1 cellular context compared by ENCODE assay signal in the genomic region with DNA sequence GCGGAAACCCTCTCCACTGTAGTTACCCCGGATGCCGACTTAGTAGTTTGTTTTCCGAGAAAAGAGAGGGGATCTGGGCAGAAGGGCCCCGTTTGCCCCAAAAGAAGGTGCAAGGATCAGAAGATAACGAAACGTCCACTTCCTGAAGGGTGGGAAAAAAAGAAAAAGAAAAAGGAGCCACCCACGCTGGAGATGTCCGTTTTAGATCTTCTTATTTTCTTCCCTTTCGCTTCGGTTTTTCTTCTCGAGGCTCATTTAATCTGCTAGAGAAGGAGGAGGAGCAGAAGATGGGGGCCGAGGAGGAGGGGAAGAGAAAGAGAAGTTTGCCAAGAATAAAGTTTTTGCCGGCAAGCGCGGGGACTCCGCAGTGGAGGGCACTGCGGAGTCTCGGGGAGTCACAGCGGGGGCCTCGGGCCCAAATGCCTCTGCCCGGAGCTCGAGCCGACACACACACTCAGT.
TF ChIP-seq lines count a peak whose summit lies in the region.

No MANE protein-coding gene starts in this region.

TF ChIP-seq in K562, 482 proteins besides CTCF, POLR2A, EP300 and RAD21 (continued from another document):
- TF ChIP-seq, protein P1, sequence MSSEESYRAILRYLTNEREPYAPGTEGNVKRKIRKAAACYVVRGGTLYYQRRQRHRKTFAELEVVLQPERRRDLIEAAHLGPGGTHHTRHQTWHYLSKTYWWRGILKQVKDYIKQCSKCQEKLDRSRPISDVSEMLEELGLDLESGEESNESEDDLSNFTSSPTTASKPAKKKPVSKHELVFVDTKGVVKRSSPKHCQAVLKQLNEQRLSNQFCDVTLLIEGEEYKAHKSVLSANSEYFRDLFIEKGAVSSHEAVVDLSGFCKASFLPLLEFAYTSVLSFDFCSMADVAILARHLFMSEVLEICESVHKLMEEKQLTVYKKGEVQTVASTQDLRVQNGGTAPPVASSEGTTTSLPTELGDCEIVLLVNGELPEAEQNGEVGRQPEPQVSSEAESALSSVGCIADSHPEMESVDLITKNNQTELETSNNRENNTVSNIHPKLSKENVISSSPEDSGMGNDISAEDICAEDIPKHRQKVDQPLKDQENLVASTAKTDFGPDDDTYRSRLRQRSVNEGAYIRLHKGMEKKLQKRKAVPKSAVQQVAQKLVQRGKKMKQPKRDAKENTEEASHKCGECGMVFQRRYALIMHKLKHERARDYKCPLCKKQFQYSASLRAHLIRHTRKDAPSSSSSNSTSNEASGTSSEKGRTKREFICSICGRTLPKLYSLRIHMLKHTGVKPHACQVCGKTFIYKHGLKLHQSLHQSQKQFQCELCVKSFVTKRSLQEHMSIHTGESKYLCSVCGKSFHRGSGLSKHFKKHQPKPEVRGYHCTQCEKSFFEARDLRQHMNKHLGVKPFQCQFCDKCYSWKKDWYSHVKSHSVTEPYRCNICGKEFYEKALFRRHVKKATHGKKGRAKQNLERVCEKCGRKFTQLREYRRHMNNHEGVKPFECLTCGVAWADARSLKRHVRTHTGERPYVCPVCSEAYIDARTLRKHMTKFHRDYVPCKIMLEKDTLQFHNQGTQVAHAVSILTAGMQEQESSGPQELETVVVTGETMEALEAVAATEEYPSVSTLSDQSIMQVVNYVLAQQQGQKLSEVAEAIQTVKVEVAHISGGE (CRISPR knock-in tag; IDR thresholded peaks at IDR 0.05): peak in 2 of 3 experiments; percentile 10 to 66; a peak in 1 of 6 replicates
- TF ChIP-seq LCOR (CRISPR knock-in tag; IDR thresholded peaks at IDR 0.05) (0 out of 2 replicates have a peak, but pooled peaks have one; percentile 4), DPF2 (IDR thresholded peaks at IDR 0.05) (0 out of 2 replicates have a peak, but pooled peaks have one; percentile 4), MTA2 (IDR thresholded peaks at IDR 0.05; ENCODE audit: low read depth) (0 out of 2 replicates have a peak, but pooled peaks have one; percentile 7), ZBTB1 (CRISPR knock-in tag; IDR thresholded peaks at IDR 0.05; ENCODE audit: borderline replicate concordance, low read depth) (0 out of 2 replicates have a peak, but pooled peaks have one; percentile 3), CREB1 (IDR thresholded peaks at IDR 0.05) (no peak), CREB1 (CRISPR knock-in tag; IDR thresholded peaks at IDR 0.05) (no peak), BCOR (IDR thresholded peaks at IDR 0.05) (0 out of 2 replicates have a peak, but pooled peaks have one; percentile 7), SMARCA4 (IDR thresholded peaks at IDR 0.05) (peak; percentile 13; the same call in 1 of the 2 replicates), ZBTB40 (IDR thresholded peaks at IDR 0.05) (0 out of 2 replicates have a peak, but pooled peaks have one; percentile 53), ZBTB40 (CRISPR knock-in tag; IDR thresholded peaks at IDR 0.05) (no peak), MTA1 (IDR thresholded peaks at IDR 0.05; ENCODE audit: borderline replicate concordance) (0 out of 2 replicates have a peak, but pooled peaks have one; percentile 18), ZNF445 (CRISPR knock-in tag; IDR thresholded peaks at IDR 0.05; ENCODE audit: low read depth) (no peak)
- TF ChIP-seq, protein P2, sequence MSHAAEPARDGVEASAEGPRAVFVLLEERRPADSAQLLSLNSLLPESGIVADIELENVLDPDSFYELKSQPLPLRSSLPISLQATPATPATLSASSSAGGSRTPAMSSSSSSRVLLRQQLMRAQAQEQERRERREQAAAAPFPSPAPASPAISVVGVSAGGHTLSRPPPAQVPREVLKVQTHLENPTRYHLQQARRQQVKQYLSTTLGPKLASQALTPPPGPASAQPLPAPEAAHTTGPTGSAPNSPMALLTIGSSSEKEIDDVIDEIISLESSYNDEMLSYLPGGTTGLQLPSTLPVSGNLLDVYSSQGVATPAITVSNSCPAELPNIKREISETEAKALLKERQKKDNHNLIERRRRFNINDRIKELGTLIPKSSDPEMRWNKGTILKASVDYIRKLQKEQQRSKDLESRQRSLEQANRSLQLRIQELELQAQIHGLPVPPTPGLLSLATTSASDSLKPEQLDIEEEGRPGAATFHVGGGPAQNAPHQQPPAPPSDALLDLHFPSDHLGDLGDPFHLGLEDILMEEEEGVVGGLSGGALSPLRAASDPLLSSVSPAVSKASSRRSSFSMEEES (CRISPR knock-in tag; IDR thresholded peaks at IDR 0.05): no peak
- TF ChIP-seq, protein P3, sequence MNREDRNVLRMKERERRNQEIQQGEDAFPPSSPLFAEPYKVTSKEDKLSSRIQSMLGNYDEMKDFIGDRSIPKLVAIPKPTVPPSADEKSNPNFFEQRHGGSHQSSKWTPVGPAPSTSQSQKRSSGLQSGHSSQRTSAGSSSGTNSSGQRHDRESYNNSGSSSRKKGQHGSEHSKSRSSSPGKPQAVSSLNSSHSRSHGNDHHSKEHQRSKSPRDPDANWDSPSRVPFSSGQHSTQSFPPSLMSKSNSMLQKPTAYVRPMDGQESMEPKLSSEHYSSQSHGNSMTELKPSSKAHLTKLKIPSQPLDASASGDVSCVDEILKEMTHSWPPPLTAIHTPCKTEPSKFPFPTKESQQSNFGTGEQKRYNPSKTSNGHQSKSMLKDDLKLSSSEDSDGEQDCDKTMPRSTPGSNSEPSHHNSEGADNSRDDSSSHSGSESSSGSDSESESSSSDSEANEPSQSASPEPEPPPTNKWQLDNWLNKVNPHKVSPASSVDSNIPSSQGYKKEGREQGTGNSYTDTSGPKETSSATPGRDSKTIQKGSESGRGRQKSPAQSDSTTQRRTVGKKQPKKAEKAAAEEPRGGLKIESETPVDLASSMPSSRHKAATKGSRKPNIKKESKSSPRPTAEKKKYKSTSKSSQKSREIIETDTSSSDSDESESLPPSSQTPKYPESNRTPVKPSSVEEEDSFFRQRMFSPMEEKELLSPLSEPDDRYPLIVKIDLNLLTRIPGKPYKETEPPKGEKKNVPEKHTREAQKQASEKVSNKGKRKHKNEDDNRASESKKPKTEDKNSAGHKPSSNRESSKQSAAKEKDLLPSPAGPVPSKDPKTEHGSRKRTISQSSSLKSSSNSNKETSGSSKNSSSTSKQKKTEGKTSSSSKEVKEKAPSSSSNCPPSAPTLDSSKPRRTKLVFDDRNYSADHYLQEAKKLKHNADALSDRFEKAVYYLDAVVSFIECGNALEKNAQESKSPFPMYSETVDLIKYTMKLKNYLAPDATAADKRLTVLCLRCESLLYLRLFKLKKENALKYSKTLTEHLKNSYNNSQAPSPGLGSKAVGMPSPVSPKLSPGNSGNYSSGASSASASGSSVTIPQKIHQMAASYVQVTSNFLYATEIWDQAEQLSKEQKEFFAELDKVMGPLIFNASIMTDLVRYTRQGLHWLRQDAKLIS (CRISPR knock-in tag; IDR thresholded peaks at IDR 0.05): 0 out of 2 replicates have a peak, but pooled peaks have one; percentile 6
TF ChIP-seq in K562: peak in this region for 11.
